In the genomic region with DNA sequence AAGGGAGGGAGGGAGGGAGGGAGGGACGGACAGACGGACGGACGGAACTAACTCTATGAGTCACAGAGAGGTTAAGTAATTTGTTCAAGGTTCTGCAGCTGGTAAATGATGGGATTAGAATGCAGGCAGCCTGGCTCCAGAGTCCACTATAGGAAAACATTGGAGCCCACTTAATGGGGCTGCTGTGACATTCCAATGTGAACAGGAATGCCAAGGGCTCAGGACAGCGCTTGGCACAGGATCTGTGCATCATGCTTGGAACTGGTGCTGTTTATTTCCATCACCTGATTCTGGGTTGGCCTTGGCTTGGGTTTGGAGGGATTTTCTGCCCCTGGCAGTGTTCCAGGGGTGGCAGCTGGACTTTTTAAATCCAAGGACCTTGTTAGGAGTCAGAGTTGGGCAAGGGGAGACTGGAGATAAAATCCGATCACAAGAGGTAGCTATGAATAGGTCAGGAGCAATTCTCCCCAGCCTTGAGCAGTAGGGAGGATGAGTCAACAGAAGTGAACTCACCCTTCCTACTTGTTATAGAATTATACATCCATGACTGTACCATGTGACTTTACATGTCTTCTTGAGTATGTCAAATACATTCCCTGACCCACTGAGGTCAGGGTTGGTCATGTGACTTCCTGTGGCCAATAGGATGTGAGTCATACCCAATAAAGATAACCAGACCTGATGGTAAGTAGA, we compare ENCODE assay signal across 12 cellular contexts. TPM values are rescaled to one million over a fixed set of nuclear protein-coding genes. Genes with fewer than 3 reads are reported as not detected.
DNase-seq lines count a peak whose midpoint lies in the region; ATAC-seq, FAIRE-seq and TF ChIP-seq lines count a peak whose summit lies in the region.
"Had no signal": no experiment of that assay in that cellular context is flagged by ENCODE, and none has a peak within 500 bp of the region (broad histone marks: within the 10 kb centered on the region; RNA-seq: fewer than 3 reads in every experiment).

No MANE protein-coding gene starts in this region.

- CTCF ChIA-PET in BJ (lab: Yijun Ruan, JAX), result interaction anchor here (0.5 to 2.4 kb wide), 6 partner anchors 9 to 219 kb away, joined by 3 to 22 read pairs (median 4); no protein-coding TSS in a partner anchor
- CTCF ChIA-PET in activated CD8-positive, alpha-beta T cell treated with anti-CD3 and anti-CD28 coated beads, Interleukin-2, amount 10 ng/mL, durations not matched to agents 7 days and 5 days (lab: Charles Lee), result no interaction called here

- no peaks in the 10 kb centered on the region for H3K27me3 ChIP-seq in BJ (ENCODE audit: control insufficient read depth, insufficient read depth, low read length)
- H3K27me3 ChIP-seq: pancreas, vagina had no signal

- peaks cover 5% of the 10 kb centered on the region for H3K36me3 Mint-ChIP-seq in activated CD8-positive, alpha-beta T cell treated with anti-CD3 and anti-CD28 coated beads, Interleukin-2, amount 10 ng/mL, durations not matched to agents 7 days and 5 days (ENCODE audit: low read depth)

- 88 to 93% methylated on average over 5 to 6 of the region's 6 CpGs for WGBS in mesodermal cell (ENCODE audit: insufficient coverage in 2 of 2), 2 experiments

- no peaks in the 10 kb centered on the region for H3K36me3 ChIP-seq in BJ (ENCODE audit: control insufficient read depth, insufficient read depth, low read length)
- H3K36me3 ChIP-seq in mesodermal cell (ENCODE audit: control insufficient read depth, insufficient read depth, low read length), result no peaks in the 10 kb centered on the region
- H3K36me3 ChIP-seq: pancreas, vagina had no signal

- DNase-seq in BJ (ENCODE audit: low read depth), result peak; percentile 52
- DNase-seq in MV-4-11 (lab: John Stamatoyannopoulos, UW), result peak; percentile 88
- DNase-seq in dedifferentiated amniotic fluid mesenchymal stem cell (ENCODE audit: extremely low spot score), result peak; percentile 28
- no peak for DNase-seq in GM19239 (ENCODE audit: insufficient read length, low spot score)
- no peak for DNase-seq in NCI-H1417 (lab: John Stamatoyannopoulos, UW)
- no peak for DNase-seq in activated CD8-positive, alpha-beta T cell treated with anti-CD3 and anti-CD28 coated beads, Interleukin-2, amount 10 ng/mL, durations not matched to agents 7 days and 5 days
- DNase-seq in stimulated activated naive CD4-positive, alpha-beta T cell (lab: John Stamatoyannopoulos, UW), result no peak
- DNase-seq: NCI-H1092 treated with DMSO at 0.1 percent for 48 hours, pancreas had no signal

- no peak for ATAC-seq in activated CD8-positive, alpha-beta T cell treated with anti-CD3 and anti-CD28 coated beads, Interleukin-2, amount 10 ng/mL, durations not matched to agents 7 days and 5 days

- no peak for FAIRE-seq in GM19239 (lab: Jason Lieb, UNC)
- FAIRE-seq: G401.6, pancreas had no signal

- H3K4me1 Mint-ChIP-seq in activated CD8-positive, alpha-beta T cell treated with anti-CD3 and anti-CD28 coated beads, Interleukin-2, amount 10 ng/mL, durations not matched to agents 7 days and 5 days (ENCODE audit: low read depth), result peaks cover 11% of the 10 kb centered on the region

- H3K9me3 Mint-ChIP-seq in activated CD8-positive, alpha-beta T cell treated with anti-CD3 and anti-CD28 coated beads, Interleukin-2, amount 10 ng/mL, durations not matched to agents 7 days and 5 days (ENCODE audit: insufficient read depth), result no peaks in the 10 kb centered on the region

- H3K27ac Mint-ChIP-seq in activated CD8-positive, alpha-beta T cell treated with anti-CD3 and anti-CD28 coated beads, Interleukin-2, amount 10 ng/mL, durations not matched to agents 7 days and 5 days, result no peak overlapping the region

- H3K4me1 ChIP-seq in mesodermal cell (ENCODE audit: control insufficient read depth, insufficient read depth, low read length, poor library complexity, severe bottlenecking), result no peaks in the 10 kb centered on the region
- H3K4me1 ChIP-seq: pancreas, vagina had no signal

- no peak overlapping the region for H3K4me3 Mint-ChIP-seq in activated CD8-positive, alpha-beta T cell treated with anti-CD3 and anti-CD28 coated beads, Interleukin-2, amount 10 ng/mL, durations not matched to agents 7 days and 5 days

- H3K9me3 ChIP-seq in mesodermal cell (ENCODE audit: control insufficient read depth, low read length), result peaks cover 13% of the 10 kb centered on the region
- H3K9me3 ChIP-seq: pancreas, vagina had no signal

- POLR2A ChIA-PET in BJ (lab: Charles Lee), result no interaction called here
- POLR2A ChIA-PET in activated CD8-positive, alpha-beta T cell treated with anti-CD3 and anti-CD28 coated beads, Interleukin-2, amount 10 ng/mL, durations not matched to agents 7 days and 5 days (lab: Charles Lee), result no interaction called here

- H3K27ac ChIP-seq in mesodermal cell (ENCODE audit: low read depth, low read length, severe bottlenecking), result peak overlapping the region; percentile 82
- H3K27ac ChIP-seq: pancreas, vagina had no signal

- H3K27me3 Mint-ChIP-seq in activated CD8-positive, alpha-beta T cell treated with anti-CD3 and anti-CD28 coated beads, Interleukin-2, amount 10 ng/mL, durations not matched to agents 7 days and 5 days (ENCODE audit: low read depth), result no peaks in the 10 kb centered on the region

- TF ChIP-seq CTCF in BJ (IDR thresholded peaks at IDR 0.05; ENCODE audit: insufficient read depth, low read depth, low read length), result no peak

- H3K4me3 ChIP-seq in BJ (ENCODE audit: low read depth, low read length), result no peak overlapping the region
- no peak overlapping the region for H3K4me3 ChIP-seq in mesodermal cell (ENCODE audit: extremely low read depth, insufficient read depth, low read length, poor library complexity, severe bottlenecking)
- H3K4me3 ChIP-seq: pancreas, vagina had no signal

RNA-seq across cellular contexts. Expression of a gene that starts 7.8 kb away (rescaled TPM):
- not detected in 2 replicates for polyA plus RNA-seq in BJ (2011; rRNA removed)
- not detected in 2 replicates for polyA minus RNA-seq in BJ (2011; rRNA and poly(A)+ RNA removed)
- polyA plus RNA-seq in mesodermal cell (2013, experiment 1 of 2), result 16.6 TPM
- polyA plus RNA-seq in mesodermal cell (2013, experiment 2 of 2), result 14.9 TPM
- not detected for total RNA-seq in activated CD8-positive, alpha-beta T cell treated with anti-CD3 and anti-CD28 coated beads, Interleukin-2, amount 10 ng/mL, durations not matched to agents 7 days and 5 days

RNA-seq across cellular contexts. Expression of a gene that starts 57.8 kb away (rescaled TPM):
- polyA plus RNA-seq in BJ (2011; rRNA removed), result 89.7 and 123 TPM in 2 replicates
- polyA minus RNA-seq in BJ (2011; rRNA and poly(A)+ RNA removed), result 63.8 and 87.0 TPM in 2 replicates
- 82.8 TPM for polyA plus RNA-seq in mesodermal cell (2013, experiment 1 of 2)
- polyA plus RNA-seq in mesodermal cell (2013, experiment 2 of 2), result 74.0 TPM
- total RNA-seq in activated CD8-positive, alpha-beta T cell treated with anti-CD3 and anti-CD28 coated beads, Interleukin-2, amount 10 ng/mL, durations not matched to agents 7 days and 5 days, result 100 to 1,000 TPM; 118 to 126 TPM

RNA-seq across cellular contexts. Expression of a gene that starts 59.5 kb away (rescaled TPM):
- polyA plus RNA-seq in BJ (2011; rRNA removed), result not detected in 2 replicates
- polyA minus RNA-seq in BJ (2011; rRNA and poly(A)+ RNA removed), result not detected in 2 replicates
- polyA plus RNA-seq in mesodermal cell (2013, experiment 1 of 2), result not detected
- not detected for polyA plus RNA-seq in mesodermal cell (2013, experiment 2 of 2)
- not detected for total RNA-seq in activated CD8-positive, alpha-beta T cell treated with anti-CD3 and anti-CD28 coated beads, Interleukin-2, amount 10 ng/mL, durations not matched to agents 7 days and 5 days
- total RNA-seq: pancreas had no signal
- polyA plus RNA-seq: pancreas had no signal

Comparison
In these comparisons a context has a peak if more than half of its experiments do, and no peak if none do; other contexts are left out.
1. DNase-seq: peak in BJ (single experiment), MV-4-11 (single experiment) and dedifferentiated amniotic fluid mesenchymal stem cell (single experiment); none in GM19239 (single experiment), NCI-H1417 (0 of 3), activated CD8-positive, alpha-beta T cell treated with anti-CD3 and anti-CD28 coated beads, Interleukin-2, amount 10 ng/mL, durations not matched to agents 7 days and 5 days (single experiment) and stimulated activated naive CD4-positive, alpha-beta T cell (0 of 6).